11 cellular contexts compared by ENCODE assay signal in genomic region chr5:170269579-170269978, GRCh38. TPM values are rescaled to one million over a fixed set of nuclear protein-coding genes. Genes with fewer than 3 reads are reported as not detected.
DNase-seq lines count a peak whose midpoint lies in the region; ATAC-seq, FAIRE-seq and TF ChIP-seq lines count a peak whose summit lies in the region.
"Had no signal": no experiment of that assay in that cellular context is flagged by ENCODE, and none has a peak within 500 bp of the region (broad histone marks: within the 10 kb centered on the region; RNA-seq: fewer than 3 reads in every experiment).

No MANE protein-coding gene starts in this region.

- H3K9ac ChIP-seq in kidney (ENCODE audit: low read length in 2 of 2) = no peak overlapping the region

- peaks cover 99% of the 10 kb centered on the region for H3K36me3 ChIP-seq in KOPT-K1 (ENCODE audit: insufficient read depth, low read length)
- no peaks in the 10 kb centered on the region for H3K36me3 ChIP-seq in kidney (ENCODE audit: control insufficient read depth in 1 of 2, insufficient read depth in 2 of 2, low read length in 2 of 2)

- H3K27ac ChIP-seq in KOPT-K1 (ENCODE audit: low read depth, low read length, poor library complexity, severe bottlenecking) (peak overlapping the region; percentile 60), kidney (ENCODE audit: low read depth in 2 of 2, low read length in 2 of 2) (peak overlapping the region in 1 of 2 donors; percentile 1)

- intact Hi-C loops in kidney (cut with DNase I) = no loop called here

- H3K4me3 ChIP-seq in kidney (ENCODE audit: low read length in 2 of 2) = no peak overlapping the region

- peak; percentile 66 for DNase-seq in T-helper 22 cell (ENCODE audit: low read depth)
- peak; percentile 37 for DNase-seq in astrocyte of the hippocampus (ENCODE audit: low read depth, low spot score)
- peak; percentile 31 for DNase-seq in stimulated activated CD4-positive, alpha-beta T cell treated with anti-CD3 and anti-CD28 coated beads, Interleukin-12 subunit alpha, Interleukin-12 subunit beta, amount 100 ng/mL, for 4 hours
- DNase-seq in kidney = no peak
- DNase-seq in NCI-H1092 (lab: John Stamatoyannopoulos, UW) = no peak
- no peak for DNase-seq in mucosa of gallbladder (ENCODE audit: low spot score)
- DNase-seq: effector CD8-positive, alpha-beta T cell had no signal

- H3K4me1 ChIP-seq in kidney (ENCODE audit: control insufficient read depth in 1 of 2, insufficient read depth in 1 of 2, low read depth in 1 of 2, low read length in 2 of 2) = peaks cover 0 to 7% of the 10 kb centered on the region in 2 donors

- FAIRE-seq in kidney (lab: Jason Lieb, UNC) = no peak

- ATAC-seq in HG03439 (IDR thresholded peaks at IDR 0.05; ENCODE audit: unreplicated experiment) = no peak

- no peaks in the 10 kb centered on the region for H3K9me3 ChIP-seq in KOPT-K1 (ENCODE audit: insufficient read depth, low read length, poor library complexity, severe bottlenecking)
- H3K9me3 ChIP-seq in kidney (ENCODE audit: control insufficient read depth in 1 of 2, low read length in 2 of 2) = no peaks in the 10 kb centered on the region

- no peak for TF ChIP-seq CTCF in kidney (IDR thresholded peaks at IDR 0.05; ENCODE audit: borderline replicate concordance, extremely low read depth, insufficient read depth)

RNA-seq across cellular contexts. Expression of gene LCP2, which starts 28.0 kb away (rescaled TPM):
- 48.8 TPM for total RNA-seq in kidney
- 4.6 TPM for polyA plus RNA-seq in kidney (ENCODE audit: insufficient read depth, low read depth, low replicate concordance)
- total RNA-seq in mucosa of gallbladder = 38.4 TPM

RNA-seq across cellular contexts. Expression of gene C5orf58, which starts 36.8 kb away (rescaled TPM):
- not detected for total RNA-seq in kidney
- not detected for polyA plus RNA-seq in kidney (ENCODE audit: insufficient read depth, low read depth, low replicate concordance)
- total RNA-seq in mucosa of gallbladder = 0.52 TPM
- total RNA-seq: posterior vena cava had no signal
- polyA plus RNA-seq: IgD-negative memory B cell had no signal

Comparison
In these comparisons a context has a peak if more than half of its experiments do, and no peak if none do; other contexts are left out.
1. DNase-seq: peak in T-helper 22 cell (single experiment), astrocyte of the hippocampus (single experiment) and stimulated activated CD4-positive, alpha-beta T cell treated with anti-CD3 and anti-CD28 coated beads, Interleukin-12 subunit alpha, Interleukin-12 subunit beta, amount 100 ng/mL, for 4 hours (single experiment); none in kidney (single experiment), NCI-H1092 (single experiment) and mucosa of gallbladder (single experiment).